28 cellular contexts compared by ENCODE assay signal in the genomic region with DNA sequence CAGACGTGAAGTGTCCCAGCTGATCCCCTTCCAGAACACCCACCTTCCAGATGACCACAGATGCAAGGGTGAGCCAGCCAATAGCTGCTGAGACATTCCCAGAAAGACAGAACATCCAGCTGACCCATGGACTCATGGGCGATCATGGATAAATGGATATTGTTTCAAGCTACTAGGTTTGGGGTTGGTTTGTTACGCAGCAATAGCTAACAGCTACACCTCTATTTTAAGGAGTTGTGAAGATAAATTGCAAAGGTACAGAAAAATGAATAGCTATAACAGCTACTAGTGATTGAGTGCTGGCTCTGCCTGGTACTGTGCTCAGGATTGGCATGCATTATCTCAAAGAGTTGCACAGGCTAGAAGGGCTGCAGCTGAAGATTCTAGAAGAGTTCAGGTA.
"Had no signal": no experiment of that assay in that cellular context is flagged by ENCODE, and none has a peak within 500 bp of the region (broad histone marks: within the 10 kb centered on the region; RNA-seq: fewer than 3 reads in every experiment).

No MANE protein-coding gene starts in this region.

- H3K4me1 Mint-ChIP-seq: stimulated activated effector memory CD8-positive, alpha-beta T cell treated with anti-CD3 and anti-CD28 coated beads, Interleukin-12 subunit alpha, Interleukin-12 subunit beta, amount 100 ng/mL, for 72 hours; stimulated activated naive B cell treated with anti-CD40 and anti-IgM and Interleukin-4, amounts not matched to agents 10 μg/mL and 1 μg/mL and 100 μg/mL, for 72 hours had no signal

- H2AFZ ChIP-seq: parathyroid adenoma had no signal

- H3K27ac ChIP-seq: ovary, parathyroid adenoma, psoas muscle, right lobe of liver, sigmoid colon, stomach, testis, tibial artery, transverse colon, upper lobe of right lung, vagina had no signal

- H3K4me3 ChIP-seq: ovary, psoas muscle, right lobe of liver, sigmoid colon, stomach, testis, tibial artery, transverse colon, upper lobe of right lung, vagina had no signal

- H3K9ac ChIP-seq: parathyroid adenoma had no signal

- FAIRE-seq: small intestine had no signal

- H3K9me3 ChIP-seq: psoas muscle, right lobe of liver, sigmoid colon, testis, transverse colon, upper lobe of right lung, vagina had no signal

- H3K79me2 ChIP-seq: parathyroid adenoma had no signal

- DNase-seq: naive thymus-derived CD8-positive, alpha-beta T cell; nephron progenitor cell; occipital lobe; ovary; psoas muscle; right cardiac atrium; right lobe of liver; sigmoid colon; small intestine; stimulated activated CD4-positive, alpha-beta T cell treated with anti-CD3 and anti-CD28 coated beads, Interleukin-15, amount 100 ng/mL, for 24 hours; stimulated activated CD4-positive, alpha-beta T cell treated with anti-CD3 and anti-CD28 coated beads, Interleukin-2, amount 100 ng/mL, for 24 hours; stimulated activated CD4-positive, alpha-beta T cell treated with anti-CD3 and anti-CD28 coated beads, Interleukin-2, amount 100 ng/mL, for 48 hours; stimulated activated CD4-positive, alpha-beta T cell treated with anti-CD3 and anti-CD28 coated beads, Interleukin-4, amount 100 ng/mL, for 24 hours; stimulated activated naive B cell treated with anti-CD40 and anti-IgM and Interleukin-4, amounts not matched to agents 10 μg/mL and 1 μg/mL and 100 μg/mL, for 72 hours; stimulated activated naive CD4-positive, alpha-beta T cell treated with Interleukin-2 at 50 U/mL for 16 hours; stomach; testis; tibial artery; transverse colon; upper lobe of right lung had no signal

- H3K4me3 Mint-ChIP-seq: naive thymus-derived CD8-positive, alpha-beta T cell; natural killer cell treated with Interleukin-12 subunit alpha and Interleukin-12 subunit beta and Interleukin-15 and Interleukin-18, amount 100 ng/mL, for 72 hours; nephron progenitor cell; neural crest cell; stimulated activated effector memory CD8-positive, alpha-beta T cell treated with anti-CD3 and anti-CD28 coated beads, Interleukin-12 subunit alpha, Interleukin-12 subunit beta, amount 100 ng/mL, for 72 hours; stimulated activated naive B cell treated with anti-CD40 and anti-IgM and Interleukin-4, amounts not matched to agents 10 μg/mL and 1 μg/mL and 100 μg/mL, for 72 hours; stimulated activated naive CD8-positive, alpha-beta T cell treated with anti-CD3 and anti-CD28 coated beads, Interleukin-15, Interleukin-2, amounts not matched to agents 100 ng/mL and 50 ng/mL, for 24 hours; type B pancreatic cell had no signal

- H3K27ac Mint-ChIP-seq: natural killer cell treated with Interleukin-12 subunit alpha and Interleukin-12 subunit beta and Interleukin-15 and Interleukin-18, amount 100 ng/mL, for 72 hours; nephron progenitor cell; progenitor cell of endocrine pancreas; stimulated activated effector memory CD8-positive, alpha-beta T cell treated with anti-CD3 and anti-CD28 coated beads, Interleukin-12 subunit alpha, Interleukin-12 subunit beta, amount 100 ng/mL, for 72 hours; stimulated activated naive B cell treated with anti-CD40 and anti-IgM and Interleukin-4, amounts not matched to agents 10 μg/mL and 1 μg/mL and 100 μg/mL, for 72 hours; stimulated activated naive CD8-positive, alpha-beta T cell treated with anti-CD3 and anti-CD28 coated beads, Interleukin-15, Interleukin-2, amounts not matched to agents 100 ng/mL and 50 ng/mL, for 24 hours; type B pancreatic cell had no signal

- H3K27me3 ChIP-seq: ovary, right lobe of liver, sigmoid colon, stomach, testis, tibial artery, transverse colon, upper lobe of right lung, vagina had no signal

- H3K4me1 ChIP-seq: parathyroid adenoma, right lobe of liver, stomach, testis, transverse colon, upper lobe of right lung had no signal

- H3K36me3 ChIP-seq: ovary, right lobe of liver, transverse colon had no signal

- H3K27me3 Mint-ChIP-seq: naive thymus-derived CD8-positive, alpha-beta T cell; natural killer cell treated with Interleukin-12 subunit alpha and Interleukin-12 subunit beta and Interleukin-15 and Interleukin-18, amount 100 ng/mL, for 72 hours; stimulated activated naive B cell treated with anti-CD40 and anti-IgM and Interleukin-4, amounts not matched to agents 10 μg/mL and 1 μg/mL and 100 μg/mL, for 72 hours; stimulated activated naive CD8-positive, alpha-beta T cell treated with anti-CD3 and anti-CD28 coated beads, Interleukin-15, Interleukin-2, amounts not matched to agents 100 ng/mL and 50 ng/mL, for 24 hours had no signal

- H3K9me3 Mint-ChIP-seq: natural killer cell treated with Interleukin-12 subunit alpha and Interleukin-12 subunit beta and Interleukin-15 and Interleukin-18, amount 100 ng/mL, for 72 hours; neural crest cell; stimulated activated naive CD8-positive, alpha-beta T cell treated with anti-CD3 and anti-CD28 coated beads, Interleukin-15, Interleukin-2, amounts not matched to agents 100 ng/mL and 50 ng/mL, for 24 hours; type B pancreatic cell had no signal

- ATAC-seq: naive thymus-derived CD8-positive, alpha-beta T cell; natural killer cell treated with Interleukin-12 subunit alpha and Interleukin-12 subunit beta and Interleukin-15 and Interleukin-18, amount 100 ng/mL, for 72 hours; psoas muscle; right cardiac atrium; right lobe of liver; stimulated activated effector memory CD8-positive, alpha-beta T cell treated with anti-CD3 and anti-CD28 coated beads, Interleukin-12 subunit alpha, Interleukin-12 subunit beta, amount 100 ng/mL, for 72 hours; stimulated activated naive B cell treated with anti-CD40 and anti-IgM and Interleukin-4, amounts not matched to agents 10 μg/mL and 1 μg/mL and 100 μg/mL, for 72 hours; upper lobe of right lung had no signal
